8 cellular contexts compared by ENCODE assay signal in genomic region chr15:45378913-45379262, GRCh38. TPM values are rescaled to one million over a fixed set of nuclear protein-coding genes. Genes with fewer than 3 reads are reported as not detected.
DNase-seq lines count a peak whose midpoint lies in the region; ATAC-seq, FAIRE-seq and TF ChIP-seq lines count a peak whose summit lies in the region.

No MANE protein-coding gene starts in this region.

- H3K36me3 ChIP-seq in GM23248 (ENCODE audit: low read depth) (no peaks in the 10 kb centered on the region), iPS-15b (ENCODE audit: control insufficient read depth, insufficient read depth, low read length) (no peaks in the 10 kb centered on the region), skeletal muscle satellite cell (ENCODE audit: insufficient read depth, low read length) (no peaks in the 10 kb centered on the region)

- H3K27ac ChIP-seq in GM23248, result no peak overlapping the region

- peak overlapping the region; percentile 60 for H3K4me3 Mint-ChIP-seq in activated T-helper 2 cell treated with anti-CD3 and anti-CD28 coated beads, Interferon-gamma antibody, Interleukin-2, Interleukin-4, amounts not matched to agents 10 μg/mL and 5 μg/mL and 100 μg/mL, durations not matched to agents 14 hours and 24 hours and 36 hours (ENCODE audit: low read depth)

- H3K9ac ChIP-seq in GM23248 (no peak overlapping the region), iPS-15b (ENCODE audit: low read depth, low read length) (no peak overlapping the region), skeletal muscle satellite cell (ENCODE audit: low read depth, low read length) (no peak overlapping the region)

- peaks cover 8% of the 10 kb centered on the region for H3K4me1 Mint-ChIP-seq in activated T-helper 2 cell treated with anti-CD3 and anti-CD28 coated beads, Interferon-gamma antibody, Interleukin-2, Interleukin-4, amounts not matched to agents 10 μg/mL and 5 μg/mL and 100 μg/mL, durations not matched to agents 14 hours and 24 hours and 36 hours (ENCODE audit: low read depth)

- H3K4me1 ChIP-seq in GM23248 (ENCODE audit: insufficient read depth) (no peaks in the 10 kb centered on the region), iPS-15b (ENCODE audit: control insufficient read depth, insufficient read depth, low read length) (peaks cover 5% of the 10 kb centered on the region), skeletal muscle satellite cell (ENCODE audit: control insufficient read depth, insufficient read depth, low read length) (peaks cover 12% of the 10 kb centered on the region)

- H3K9me3 Mint-ChIP-seq in activated T-helper 2 cell treated with anti-CD3 and anti-CD28 coated beads, Interferon-gamma antibody, Interleukin-2, Interleukin-4, amounts not matched to agents 10 μg/mL and 5 μg/mL and 100 μg/mL, durations not matched to agents 14 hours and 24 hours and 36 hours, result no peaks in the 10 kb centered on the region

- H4K20me1 ChIP-seq in GM23248 (ENCODE audit: insufficient read depth), result no peaks in the 10 kb centered on the region

- DNase-seq in GM23248, result no peak
- DNase-seq in activated T-helper 2 cell treated with anti-CD3 and anti-CD28 coated beads, Interferon-gamma antibody, Interleukin-2, Interleukin-4, amounts not matched to agents 10 μg/mL and 5 μg/mL and 100 μg/mL, durations not matched to agents 14 hours and 24 hours and 36 hours (ENCODE audit: low spot score), result no peak
- DNase-seq in AG08396 (ENCODE audit: low spot score), result no peak
- no peak for DNase-seq in D721Med (ENCODE audit: insufficient read length, low spot score)
- no peak for DNase-seq in NCI-H1048 (lab: John Stamatoyannopoulos, UW)

- 39 to 44% methylated on average over 11 of the region's 11 CpGs for WGBS in GM23248 (ENCODE audit: low coverage in 1 of 2, low lambda C conversion rate in 2 of 2, missing lambda C conversion rate in 2 of 2), 2 experiments

- H3K9me3 ChIP-seq in GM23248 (ENCODE audit: low read depth), result no peaks in the 10 kb centered on the region
- no peaks in the 10 kb centered on the region for H3K9me3 ChIP-seq in iPS-15b (ENCODE audit: control insufficient read depth, insufficient read depth, low read length)
- H3K9me3 ChIP-seq in skeletal muscle satellite cell (replicated peaks; ENCODE audit: low read length), result no peaks in the 10 kb centered on the region

- in situ Hi-C loops in GM23248 (cut with MboI), result no loop called here

- H3K4me2 ChIP-seq in GM23248 (ENCODE audit: unreplicated experiment) (peak overlapping the region; percentile 52), skeletal muscle satellite cell (ENCODE audit: low read length) (peak overlapping the region; percentile 90)

- no peaks in the 10 kb centered on the region for H3K79me2 ChIP-seq in GM23248 (ENCODE audit: insufficient read depth)

- TF ChIP-seq CTCF in D721Med (IDR thresholded peaks at IDR 0.05; ENCODE audit: insufficient read depth, missing control alignments), result no peak

- ATAC-seq in HG02798 (IDR thresholded peaks at IDR 0.05; ENCODE audit: poor library complexity, unreplicated experiment), result no peak

- intact Hi-C loops in activated T-helper 2 cell treated with anti-CD3 and anti-CD28 coated beads, Interferon-gamma antibody, Interleukin-2, Interleukin-4, amounts not matched to agents 10 μg/mL and 5 μg/mL and 100 μg/mL, durations not matched to agents 14 hours and 24 hours and 36 hours (cut with micrococcal nuclease), result no loop called here

- no peak overlapping the region for H3K27ac Mint-ChIP-seq in activated T-helper 2 cell treated with anti-CD3 and anti-CD28 coated beads, Interferon-gamma antibody, Interleukin-2, Interleukin-4, amounts not matched to agents 10 μg/mL and 5 μg/mL and 100 μg/mL, durations not matched to agents 14 hours and 24 hours and 36 hours

- no peaks in the 10 kb centered on the region for H3K36me3 Mint-ChIP-seq in activated T-helper 2 cell treated with anti-CD3 and anti-CD28 coated beads, Interferon-gamma antibody, Interleukin-2, Interleukin-4, amounts not matched to agents 10 μg/mL and 5 μg/mL and 100 μg/mL, durations not matched to agents 14 hours and 24 hours and 36 hours (ENCODE audit: low read depth)

- H3K27me3 ChIP-seq in GM23248 (replicated peaks; ENCODE audit: insufficient read depth) (peaks cover 63% of the 10 kb centered on the region), iPS-15b (ENCODE audit: control insufficient read depth, insufficient read depth, low read length) (peaks cover 58% of the 10 kb centered on the region), skeletal muscle satellite cell (ENCODE audit: control insufficient read depth, insufficient read depth, low read length) (peaks cover 74% of the 10 kb centered on the region)

- H2AFZ ChIP-seq in GM23248, result peak overlapping the region; percentile 76; the same call in 1 of the 2 replicates

- H3K9me2 ChIP-seq in GM23248 (ENCODE audit: insufficient read depth), result no peaks in the 10 kb centered on the region

- H3K27me3 Mint-ChIP-seq in activated T-helper 2 cell treated with anti-CD3 and anti-CD28 coated beads, Interferon-gamma antibody, Interleukin-2, Interleukin-4, amounts not matched to agents 10 μg/mL and 5 μg/mL and 100 μg/mL, durations not matched to agents 14 hours and 24 hours and 36 hours (ENCODE audit: low read depth), result peaks cover 73% of the 10 kb centered on the region

- no peaks in the 10 kb centered on the region for H3F3A ChIP-seq in GM23248 (ENCODE audit: insufficient read depth)

- H3K4me3 ChIP-seq in GM23248 (peak overlapping the region; percentile 67; the same call in 1 of the 2 replicates), iPS-15b (ENCODE audit: low read depth, low read length) (peak overlapping the region; percentile 82), skeletal muscle satellite cell (ENCODE audit: low read length) (peak overlapping the region; percentile 69)

- FAIRE-seq in D721Med (lab: Jason Lieb, UNC), result no peak

RNA-seq across cellular contexts. Expression of gene GATM, which starts 0.5 kb away (rescaled TPM):
- total RNA-seq in GM23248 (2014; rRNA removed; shearing (Covaris generic)), result 0.89 TPM in 1 of 2 replicates, not detected in the other
- 0.14 TPM in 1 of 2 replicates, not detected in the other for polyA plus RNA-seq in GM23248 (2016; fragmentation: Nextera tagmentation; extraction: Ambion mirVana)
- 2.3 and 3.2 TPM in 2 replicates for total RNA-seq in activated T-helper 2 cell treated with anti-CD3 and anti-CD28 coated beads, Interferon-gamma antibody, Interleukin-2, Interleukin-4, amounts not matched to agents 10 μg/mL and 5 μg/mL and 100 μg/mL, durations not matched to agents 14 hours and 24 hours and 36 hours
- total RNA-seq in skeletal muscle satellite cell (2012; rRNA removed), result 0.25 and 1.3 TPM in 2 replicates
